8 cellular contexts compared by ENCODE assay signal in the genomic region with DNA sequence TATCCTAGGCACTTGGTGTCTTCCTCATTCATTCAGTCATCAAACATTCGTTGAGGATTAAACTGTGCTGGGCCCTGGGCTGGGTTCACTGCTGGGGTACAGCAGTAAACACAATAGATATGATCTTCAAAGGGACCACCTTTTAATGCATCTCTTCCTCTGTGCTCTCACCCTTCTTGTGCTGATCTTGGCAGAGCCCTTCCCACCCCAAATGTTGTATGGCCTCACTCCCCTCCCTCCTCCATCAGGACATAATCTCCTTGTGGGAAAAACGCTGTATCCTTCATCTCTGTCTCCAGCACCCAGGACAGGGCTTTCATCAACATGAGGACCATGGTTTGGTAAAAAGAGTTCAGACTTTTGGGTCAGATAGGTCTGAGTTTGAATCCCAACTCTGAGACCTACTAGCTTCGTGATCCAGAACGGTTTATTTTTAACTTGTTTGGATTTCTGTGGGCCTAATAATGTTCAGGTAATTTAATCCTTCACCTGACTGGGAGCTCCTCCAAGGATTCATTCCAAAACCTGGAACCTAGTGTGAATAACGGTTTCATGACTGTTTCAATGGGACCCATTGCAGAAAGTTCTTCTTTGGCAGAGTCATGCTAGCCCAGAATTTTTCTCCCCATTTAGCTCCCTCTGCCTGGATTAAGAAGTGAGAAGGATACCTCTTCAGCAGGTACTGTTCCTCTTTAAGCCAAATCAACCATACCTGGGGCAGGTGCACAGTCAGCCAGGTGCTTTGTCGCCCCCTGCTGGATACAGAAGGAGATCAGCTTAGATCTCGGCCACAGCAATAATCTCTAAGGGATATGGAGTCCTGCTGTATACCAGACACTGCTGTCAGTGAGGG. TPM values are rescaled to one million over a fixed set of nuclear protein-coding genes. Genes with fewer than 3 reads are reported as not detected.
DNase-seq lines count a peak whose midpoint lies in the region; ATAC-seq, FAIRE-seq and TF ChIP-seq lines count a peak whose summit lies in the region.

No MANE protein-coding gene starts in this region.

- intact Hi-C loops in HCT116 (cut with micrococcal nuclease), result loop anchor here (1.0 to 10.0 kb wide), 4 partner anchors 120 to 790 kb away; no protein-coding TSS in a partner anchor

- no peaks in the 10 kb centered on the region for H4K20me1 ChIP-seq in HCT116 (ENCODE audit: insufficient read depth)

- POLR2A ChIA-PET in HCT116 (lab: Charles Lee), result no interaction called here

- RAD21 ChIA-PET in HCT116 (lab: Charles Lee; ENCODE audit: low non-redundant PET in 1 of 2, low total read pairs in 2 of 2, uncharacterized antibody in 2 of 2, unreplicated experiment in 2 of 2), result interaction anchor here (0.6 to 1.7 kb wide), 4 partner anchors 228 to 405 kb away, joined by 4 to 7 read pairs (median 5); partner anchors contain the start of gene HDAC11 (in 1 of the 2)

- no peaks in the 10 kb centered on the region for H3K36me3 ChIP-seq in HCT116 (ENCODE audit: control insufficient read depth in 1 of 2, insufficient read depth in 2 of 2, low read length in 2 of 2)

- peak; percentile 97 for TF ChIP-seq RAD21 in HCT116 (IDR thresholded peaks at IDR 0.05; ENCODE audit: low read depth)

- 0 out of 2 replicates have a peak, but pooled peaks cover 2% of the 10 kb centered on the region for H3K27me3 ChIP-seq in HCT116 (ENCODE audit: insufficient read depth, low read length)

- peak; percentile 86 for ATAC-seq in HCT116

- H3K4me3 ChIP-seq in HCT116 (replicated peaks in 1 of 2; ENCODE audit: low read depth in 1 of 2, low read length in 2 of 2), result no peak overlapping the region

- no peak for FAIRE-seq in frontal cortex (lab: Jason Lieb, UNC)

- H3K9me3 ChIP-seq in HCT116 (ENCODE audit: control insufficient read depth in 1 of 2, insufficient read depth in 1 of 2, low read depth in 1 of 2, low read length in 2 of 2), result no peaks in the 10 kb centered on the region

- H3K9ac ChIP-seq in HCT116 (ENCODE audit: low read length), result no peak overlapping the region

- H3K4me2 ChIP-seq in HCT116 (ENCODE audit: low read length), result 0 out of 2 replicates have a peak overlapping the region, but pooled peaks have one; percentile 11

- H3K79me2 ChIP-seq in HCT116 (ENCODE audit: insufficient read depth, low read length), result no peaks in the 10 kb centered on the region

- H3K27ac ChIP-seq in HCT116 (ENCODE audit: low read depth, low read length), result no peak overlapping the region

- peak; percentile 90 to 96 (median 92) for TF ChIP-seq CTCF in HCT116 (IDR thresholded peaks at IDR 0.05 in 2 of 3, conservative IDR thresholded peaks at IDR 0.05 in 1 of 3; ENCODE audit: borderline replicate concordance in 1 of 3, insufficient read depth in 1 of 3, low read depth in 2 of 3, low read length in 2 of 3)

- CTCF ChIA-PET in HCT116 (lab: Charles Lee), result interaction anchor here (0.7 to 15.0 kb wide), 7 partner anchors 12 to 387 kb away, joined by 3 to 297 read pairs (median 5); no protein-coding TSS in a partner anchor

- H3K4me1 ChIP-seq in HCT116 (ENCODE audit: control insufficient read depth in 1 of 2, insufficient read depth in 2 of 2, low read length in 2 of 2), result peaks cover 0 to 12% of the 10 kb centered on the region in 2 experiments; a peak in 3 of 4 replicates

- no TSS peak for BruUV-seq in HCT116 (replicated peaks; lab: Mats Ljungman, UMichigan)

- no peaks in the 10 kb centered on the region for H3K9me2 ChIP-seq in HCT116 (ENCODE audit: insufficient read depth)

- TF ChIP-seq POLR2A in HCT116 (IDR thresholded peaks at IDR 0.05; ENCODE audit: borderline replicate concordance, extremely low read depth, insufficient read depth, insufficient read length), result no peak

- peak overlapping the region; percentile 30 for H2AFZ ChIP-seq in HCT116 (ENCODE audit: low read depth, low read length, poor library complexity, severe bottlenecking)

- DNase-seq in ELR (ENCODE audit: low read depth) (peak; percentile 42), HCT116 (ENCODE audit: low read depth, low spot score) (peak; percentile 56), OCI-M1 (lab: John Stamatoyannopoulos, UW) (peak; percentile 60), iPS-NIHi7 (ENCODE audit: extremely low spot score) (peak; percentile 77), frontal cortex (ENCODE audit: low spot score in 2 of 2) (no peak), hippocampal formation (lab: John Stamatoyannopoulos, UW) (no peak)
- DNase-seq in activated effector memory CD4-positive, alpha-beta T cell treated with anti-CD3 and anti-CD28 coated beads, Interleukin-2, amount 50 U/mL, for 16 hours, result peak; percentile 87
- peak; percentile 32 to 46 for DNase-seq in stimulated activated CD8-positive, alpha-beta memory T cell treated with anti-CD3 and anti-CD28 coated beads, Interleukin-2, amount 100 ng/mL, for 48 hours (ENCODE audit: low read depth in 2 of 2)

TF ChIP-seq in HCT116, 20 proteins besides CTCF, POLR2A, EP300 and RAD21:
- TF ChIP-seq ATF3 (IDR thresholded peaks at IDR 0.05) (no peak), SRF (IDR thresholded peaks at IDR 0.05; ENCODE audit: low read depth) (no peak), ELF1 (IDR thresholded peaks at IDR 0.05; ENCODE audit: borderline replicate concordance, low read depth) (no peak), ZNF274 (IDR thresholded peaks at IDR 0.05; ENCODE audit: low read depth, low read length) (no peak), MAX (IDR thresholded peaks at IDR 0.05) (no peak), EZH2phosphoT487 (IDR thresholded peaks at IDR 0.05; ENCODE audit: borderline replicate concordance) (no peak), CBX3 (IDR thresholded peaks at IDR 0.05; ENCODE audit: low read depth) (no peak), CEBPB (IDR thresholded peaks at IDR 0.05; ENCODE audit: low read depth) (no peak), ZBTB33 (IDR thresholded peaks at IDR 0.05; ENCODE audit: extremely low read depth, insufficient replicate concordance, low read length) (no peak), SIN3A (IDR thresholded peaks at IDR 0.05; ENCODE audit: low read depth) (no peak), SP1 (IDR thresholded peaks at IDR 0.05; ENCODE audit: low read depth) (no peak), ZFX (IDR thresholded peaks at IDR 0.05) (no peak), FOSL1 (IDR thresholded peaks at IDR 0.05; ENCODE audit: low read depth) (no peak), JUND (IDR thresholded peaks at IDR 0.05) (no peak), EZH2 (IDR thresholded peaks at IDR 0.05) (no peak), POLR2AphosphoS5 (IDR thresholded peaks at IDR 0.05; ENCODE audit: low read depth, low read length) (no peak)

RNA-seq across cellular contexts. Expression of gene WNT7A, which starts 5.2 kb away (rescaled TPM):
- total RNA-seq in HCT116 (2021; ENCODE audit: unreplicated experiment) (0.34 TPM), frontal cortex (15.1 TPM)
- 0.56 and 0.91 TPM in 2 replicates for polyA plus RNA-seq in HCT116 (2012)

Comparison
In these comparisons a context has a peak if more than half of its experiments do, and no peak if none do; other contexts are left out.
1. DNase-seq: peak in ELR (single experiment), HCT116 (single experiment), OCI-M1 (single experiment), activated effector memory CD4-positive, alpha-beta T cell treated with anti-CD3 and anti-CD28 coated beads, Interleukin-2, amount 50 U/mL, for 16 hours (single experiment), iPS-NIHi7 (single experiment) and stimulated activated CD8-positive, alpha-beta memory T cell treated with anti-CD3 and anti-CD28 coated beads, Interleukin-2, amount 100 ng/mL, for 48 hours (2 of 2); none in frontal cortex (0 of 2) and hippocampal formation (0 of 2).
2. RNA of gene WNT7A, which starts 5.2 kb away (total RNA-seq): 15.1 TPM in frontal cortex (single experiment); 0.34 TPM in HCT116 (single experiment); every median in the first group is over 10 times any median in the second.